ENCODE assay signal across 1 cellular context in genomic region chr17:48163809-48164208, GRCh38.
TF ChIP-seq lines count a peak whose summit lies in the region.

No MANE protein-coding gene starts in this region.

TF ChIP-seq in GM23338, 12 proteins besides CTCF, POLR2A, EP300 and RAD21:
- TF ChIP-seq, protein P1, sequence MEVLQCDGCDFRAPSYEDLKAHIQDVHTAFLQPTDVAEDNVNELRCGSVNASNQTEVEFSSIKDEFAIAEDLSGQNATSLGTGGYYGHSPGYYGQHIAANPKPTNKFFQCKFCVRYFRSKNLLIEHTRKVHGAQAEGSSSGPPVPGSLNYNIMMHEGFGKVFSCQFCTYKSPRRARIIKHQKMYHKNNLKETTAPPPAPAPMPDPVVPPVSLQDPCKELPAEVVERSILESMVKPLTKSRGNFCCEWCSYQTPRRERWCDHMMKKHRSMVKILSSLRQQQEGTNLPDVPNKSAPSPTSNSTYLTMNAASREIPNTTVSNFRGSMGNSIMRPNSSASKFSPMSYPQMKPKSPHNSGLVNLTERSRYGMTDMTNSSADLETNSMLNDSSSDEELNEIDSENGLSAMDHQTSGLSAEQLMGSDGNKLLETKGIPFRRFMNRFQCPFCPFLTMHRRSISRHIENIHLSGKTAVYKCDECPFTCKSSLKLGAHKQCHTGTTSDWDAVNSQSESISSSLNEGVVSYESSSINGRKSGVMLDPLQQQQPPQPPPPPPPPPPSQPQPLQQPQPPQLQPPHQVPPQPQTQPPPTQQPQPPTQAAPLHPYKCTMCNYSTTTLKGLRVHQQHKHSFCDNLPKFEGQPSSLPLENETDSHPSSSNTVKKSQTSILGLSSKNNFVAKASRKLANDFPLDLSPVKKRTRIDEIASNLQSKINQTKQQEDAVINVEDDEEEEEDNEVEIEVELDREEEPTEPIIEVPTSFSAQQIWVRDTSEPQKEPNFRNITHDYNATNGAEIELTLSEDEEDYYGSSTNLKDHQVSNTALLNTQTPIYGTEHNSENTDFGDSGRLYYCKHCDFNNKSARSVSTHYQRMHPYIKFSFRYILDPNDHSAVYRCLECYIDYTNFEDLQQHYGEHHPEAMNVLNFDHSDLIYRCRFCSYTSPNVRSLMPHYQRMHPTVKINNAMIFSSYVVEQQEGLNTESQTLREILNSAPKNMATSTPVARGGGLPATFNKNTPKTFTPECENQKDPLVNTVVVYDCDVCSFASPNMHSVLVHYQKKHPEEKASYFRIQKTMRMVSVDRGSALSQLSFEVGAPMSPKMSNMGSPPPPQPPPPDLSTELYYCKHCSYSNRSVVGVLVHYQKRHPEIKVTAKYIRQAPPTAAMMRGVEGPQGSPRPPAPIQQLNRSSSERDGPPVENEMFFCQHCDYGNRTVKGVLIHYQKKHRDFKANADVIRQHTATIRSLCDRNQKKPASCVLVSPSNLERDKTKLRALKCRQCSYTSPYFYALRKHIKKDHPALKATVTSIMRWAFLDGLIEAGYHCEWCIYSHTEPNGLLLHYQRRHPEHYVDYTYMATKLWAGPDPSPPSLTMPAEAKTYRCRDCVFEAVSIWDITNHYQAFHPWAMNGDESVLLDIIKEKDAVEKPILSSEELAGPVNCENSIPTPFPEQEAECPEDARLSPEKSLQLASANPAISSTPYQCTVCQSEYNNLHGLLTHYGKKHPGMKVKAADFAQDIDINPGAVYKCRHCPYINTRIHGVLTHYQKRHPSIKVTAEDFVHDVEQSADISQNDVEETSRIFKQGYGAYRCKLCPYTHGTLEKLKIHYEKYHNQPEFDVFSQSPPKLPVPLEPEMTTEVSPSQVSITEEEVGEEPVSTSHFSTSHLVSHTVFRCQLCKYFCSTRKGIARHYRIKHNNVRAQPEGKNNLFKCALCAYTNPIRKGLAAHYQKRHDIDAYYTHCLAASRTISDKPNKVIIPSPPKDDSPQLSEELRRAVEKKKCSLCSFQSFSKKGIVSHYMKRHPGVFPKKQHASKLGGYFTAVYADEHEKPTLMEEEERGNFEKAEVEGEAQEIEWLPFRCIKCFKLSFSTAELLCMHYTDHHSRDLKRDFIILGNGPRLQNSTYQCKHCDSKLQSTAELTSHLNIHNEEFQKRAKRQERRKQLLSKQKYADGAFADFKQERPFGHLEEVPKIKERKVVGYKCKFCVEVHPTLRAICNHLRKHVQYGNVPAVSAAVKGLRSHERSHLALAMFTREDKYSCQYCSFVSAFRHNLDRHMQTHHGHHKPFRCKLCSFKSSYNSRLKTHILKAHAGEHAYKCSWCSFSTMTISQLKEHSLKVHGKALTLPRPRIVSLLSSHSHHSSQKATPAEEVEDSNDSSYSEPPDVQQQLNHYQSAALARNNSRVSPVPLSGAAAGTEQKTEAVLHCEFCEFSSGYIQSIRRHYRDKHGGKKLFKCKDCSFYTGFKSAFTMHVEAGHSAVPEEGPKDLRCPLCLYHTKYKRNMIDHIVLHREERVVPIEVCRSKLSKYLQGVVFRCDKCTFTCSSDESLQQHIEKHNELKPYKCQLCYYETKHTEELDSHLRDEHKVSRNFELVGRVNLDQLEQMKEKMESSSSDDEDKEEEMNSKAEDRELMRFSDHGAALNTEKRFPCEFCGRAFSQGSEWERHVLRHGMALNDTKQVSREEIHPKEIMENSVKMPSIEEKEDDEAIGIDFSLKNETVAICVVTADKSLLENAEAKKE (CRISPR knock-in tag; IDR thresholded peaks at IDR 0.05): no peak
- no peak for TF ChIP-seq EZH2phosphoT487 (IDR thresholded peaks at IDR 0.05; ENCODE audit: unreplicated experiment)
- TF ChIP-seq CREB1 (CRISPR knock-in tag; IDR thresholded peaks at IDR 0.05; ENCODE audit: low read depth): no peak
- TF ChIP-seq NANOG (IDR thresholded peaks at IDR 0.05; ENCODE audit: borderline replicate concordance): no peak
- TF ChIP-seq, protein P2, sequence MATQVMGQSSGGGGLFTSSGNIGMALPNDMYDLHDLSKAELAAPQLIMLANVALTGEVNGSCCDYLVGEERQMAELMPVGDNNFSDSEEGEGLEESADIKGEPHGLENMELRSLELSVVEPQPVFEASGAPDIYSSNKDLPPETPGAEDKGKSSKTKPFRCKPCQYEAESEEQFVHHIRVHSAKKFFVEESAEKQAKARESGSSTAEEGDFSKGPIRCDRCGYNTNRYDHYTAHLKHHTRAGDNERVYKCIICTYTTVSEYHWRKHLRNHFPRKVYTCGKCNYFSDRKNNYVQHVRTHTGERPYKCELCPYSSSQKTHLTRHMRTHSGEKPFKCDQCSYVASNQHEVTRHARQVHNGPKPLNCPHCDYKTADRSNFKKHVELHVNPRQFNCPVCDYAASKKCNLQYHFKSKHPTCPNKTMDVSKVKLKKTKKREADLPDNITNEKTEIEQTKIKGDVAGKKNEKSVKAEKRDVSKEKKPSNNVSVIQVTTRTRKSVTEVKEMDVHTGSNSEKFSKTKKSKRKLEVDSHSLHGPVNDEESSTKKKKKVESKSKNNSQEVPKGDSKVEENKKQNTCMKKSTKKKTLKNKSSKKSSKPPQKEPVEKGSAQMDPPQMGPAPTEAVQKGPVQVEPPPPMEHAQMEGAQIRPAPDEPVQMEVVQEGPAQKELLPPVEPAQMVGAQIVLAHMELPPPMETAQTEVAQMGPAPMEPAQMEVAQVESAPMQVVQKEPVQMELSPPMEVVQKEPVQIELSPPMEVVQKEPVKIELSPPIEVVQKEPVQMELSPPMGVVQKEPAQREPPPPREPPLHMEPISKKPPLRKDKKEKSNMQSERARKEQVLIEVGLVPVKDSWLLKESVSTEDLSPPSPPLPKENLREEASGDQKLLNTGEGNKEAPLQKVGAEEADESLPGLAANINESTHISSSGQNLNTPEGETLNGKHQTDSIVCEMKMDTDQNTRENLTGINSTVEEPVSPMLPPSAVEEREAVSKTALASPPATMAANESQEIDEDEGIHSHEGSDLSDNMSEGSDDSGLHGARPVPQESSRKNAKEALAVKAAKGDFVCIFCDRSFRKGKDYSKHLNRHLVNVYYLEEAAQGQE (IDR thresholded peaks at IDR 0.05; ENCODE audit: unreplicated experiment): no peak
TF ChIP-seq in GM23338: peak in this region for 0.
